In the genomic region with DNA sequence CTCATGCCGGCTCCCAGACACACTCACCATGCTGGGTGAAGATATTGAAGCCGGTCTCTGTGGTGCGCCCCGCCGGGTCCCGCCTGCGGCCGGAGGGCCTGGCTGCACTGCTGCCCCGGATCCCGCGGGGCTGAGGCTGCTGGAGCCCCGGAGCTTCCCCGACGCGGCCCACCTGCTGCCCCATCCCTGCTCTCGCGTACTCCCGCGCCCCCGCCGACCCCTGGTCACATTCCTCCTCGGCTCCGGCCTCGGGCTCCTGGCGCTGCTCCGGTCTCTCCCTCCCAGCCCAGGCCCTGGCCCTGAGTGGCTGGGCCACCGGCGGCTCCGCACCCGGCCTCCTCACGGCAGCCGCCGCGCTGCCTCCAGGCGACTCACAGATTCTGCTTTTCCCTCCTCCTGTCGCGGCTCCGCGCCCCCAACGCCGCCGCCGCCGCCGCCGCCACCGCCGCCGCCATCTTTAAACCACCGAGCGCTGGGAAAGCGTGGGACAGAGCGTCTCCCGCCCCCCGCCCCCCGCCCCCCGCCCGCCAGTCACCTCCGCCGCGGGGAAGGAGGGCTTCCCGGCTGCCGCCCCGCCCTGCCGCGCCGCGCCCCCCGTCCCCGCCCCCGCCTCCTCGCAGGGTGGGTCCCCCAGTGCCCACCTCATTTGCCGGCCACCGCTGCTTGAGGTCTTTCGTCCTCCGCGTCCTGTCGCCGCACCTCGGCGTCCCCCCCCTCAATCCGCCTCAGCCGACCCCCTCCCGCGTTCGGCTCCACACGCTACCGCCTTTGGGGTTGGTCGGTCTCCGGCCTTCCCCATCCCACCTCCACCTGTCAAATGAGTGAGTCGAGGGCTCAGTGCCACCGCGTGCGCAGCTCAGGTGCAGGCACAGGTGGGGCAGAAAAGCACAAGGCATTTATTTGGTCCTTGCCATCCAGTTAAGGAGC, we compare ENCODE assay signal across 8 cellular contexts.
DNase-seq lines count a peak whose midpoint lies in the region; ATAC-seq and TF ChIP-seq lines count a peak whose summit lies in the region.

ABL2 (minus strand) TSS at position 464 of the 927 bp plus-strand sequence; CDS start at position 184, 280 bp downstream.

- TF ChIP-seq CTCF in GM12875 (IDR thresholded peaks at IDR 0.05; ENCODE audit: borderline replicate concordance, insufficient read depth, low read depth, low read length) = no peak

- ATAC-seq in HG02571 (IDR thresholded peaks at IDR 0.05; ENCODE audit: unreplicated experiment) = peak; percentile 57
- peak; percentile 40 to 60 for ATAC-seq in activated CD4-positive, CD25-positive, alpha-beta regulatory T cell treated with anti-CD3 and anti-CD28 coated beads, Interleukin-2, amount 50 U/mL, for 24 hours

- peak within 1 kb of the TSS; percentile 96 for H3K4me3 ChIP-seq in GM12875 (ENCODE audit: low read depth, low read length)

- DNase-seq in NCI-H1694 treated with DMSO at 0.1 percent for 48 hours (lab: John Stamatoyannopoulos, UW) (peak; percentile 11), cerebellar cortex (ENCODE audit: low spot score) (peak; percentile 56), left kidney (ENCODE audit: low read depth, low spot score) (peak; percentile 90), dedifferentiated amniotic fluid mesenchymal stem cell (ENCODE audit: extremely low spot score) (no peak)
- DNase-seq in stimulated activated CD4-positive, alpha-beta T cell treated with anti-CD3 and anti-CD28 coated beads, Interleukin-2, amount 100 ng/mL, for 48 hours = peak; percentile 18 to 29
